12 cellular contexts compared by ENCODE assay signal in genomic region chr22:39431821-39432251, GRCh38. TPM values are rescaled to one million over a fixed set of nuclear protein-coding genes. Genes with fewer than 3 reads are reported as not detected.
DNase-seq lines count a peak whose midpoint lies in the region; ATAC-seq and TF ChIP-seq lines count a peak whose summit lies in the region.
"Had no signal": no experiment of that assay in that cellular context is flagged by ENCODE, and none has a peak within 500 bp of the region (broad histone marks: within the 10 kb centered on the region; RNA-seq: fewer than 3 reads in every experiment).

No MANE protein-coding gene starts in this region.

- intact Hi-C loops in left cardiac atrium (cut with DNase I): no loop called here

- in situ Hi-C loops in astrocyte of the spinal cord (cut with HindIII; ENCODE audit: low sequenced_read_pairs): no loop called here

- ATAC-seq in left cardiac atrium (peak; percentile 71 to 75), GM21390 (IDR thresholded peaks at IDR 0.05; ENCODE audit: unreplicated experiment) (no peak)

- DNase-seq in A172 (ENCODE audit: low spot score) (peak; percentile 22), astrocyte of the spinal cord (ENCODE audit: low read depth, low spot score) (peak; percentile 26), left cardiac atrium (peak; percentile 71), pulmonary artery endothelial cell (ENCODE audit: low read depth, low spot score) (peak; percentile 39), NCI-H446 treated with DMSO at 0.1 percent for 48 hours (lab: John Stamatoyannopoulos, UW) (no peak), NCI-H526 (lab: John Stamatoyannopoulos, UW) (no peak)
- DNase-seq in activated naive CD4-positive, alpha-beta T cell treated with anti-CD3 and anti-CD28 coated beads, Interleukin-2, amount 50 U/mL, for 16 hours: no peak
- DNase-seq: activated naive CD4-positive, alpha-beta T cell treated with Interleukin-2 at 50 U/mL for 16 hours; DND-41; NCI-H748 treated with DMSO at 0.1 percent for 48 hours; ovary had no signal

- no peak overlapping the region for H3K4me3 ChIP-seq in astrocyte of the spinal cord (ENCODE audit: low read depth, low read length)
- H3K4me3 ChIP-seq: ovary had no signal

- TF ChIP-seq CTCF in astrocyte of the spinal cord (IDR thresholded peaks at IDR 0.05; ENCODE audit: low read depth, low read length): no peak

RNA-seq across cellular contexts. Expression of gene MGAT3, which starts 25.0 kb away (rescaled TPM):
- 1.3 and 3.1 TPM in 2 replicates for total RNA-seq in A172 (2014; rRNA removed; shearing (Covaris generic))
- total RNA-seq in left cardiac atrium (10 to 100 TPM; 11.6 to 13.7 TPM), pulmonary artery endothelial cell (not detected in 2 replicates)

RNA-seq across cellular contexts. Expression of gene TAB1, which starts 32.3 kb away (rescaled TPM):
- total RNA-seq in A172 (2014; rRNA removed; shearing (Covaris generic)): 5.8 and 6.3 TPM in 2 replicates
- 10 to 100 TPM; 14.1 to 16.8 TPM for total RNA-seq in left cardiac atrium
- total RNA-seq in pulmonary artery endothelial cell: 13.1 and 13.6 TPM in 2 replicates

Comparison
In these comparisons a context has a peak if more than half of its experiments do, and no peak if none do; other contexts are left out.
1. DNase-seq: peak in A172 (single experiment), astrocyte of the spinal cord (single experiment), left cardiac atrium (single experiment) and pulmonary artery endothelial cell (single experiment); none in activated naive CD4-positive, alpha-beta T cell treated with anti-CD3 and anti-CD28 coated beads, Interleukin-2, amount 50 U/mL, for 16 hours (single experiment), NCI-H446 treated with DMSO at 0.1 percent for 48 hours (single experiment) and NCI-H526 (0 of 2).